Comparison of ENCODE assay signal across 25 cellular contexts in genomic region chr1:200281451-200281850, GRCh38.
"Had no signal": no experiment of that assay in that cellular context is flagged by ENCODE, and none has a peak within 500 bp of the region (broad histone marks: within the 10 kb centered on the region; RNA-seq: fewer than 3 reads in every experiment).

No MANE protein-coding gene starts in this region.

- H3K4me3 ChIP-seq: coronary artery, dorsolateral prefrontal cortex, esophagus muscularis mucosa, gastroesophageal sphincter, heart left ventricle, hepatocyte, lower lobe of right lung, mucosa of descending colon had no signal

- FAIRE-seq: colon, endothelial cell of umbilical vein, frontal cortex, kidney had no signal

- H3K9me3 ChIP-seq: esophagus muscularis mucosa, gastroesophageal sphincter, heart left ventricle, lower lobe of right lung, mucosa of descending colon had no signal

- H3K27ac ChIP-seq: coronary artery, dorsolateral prefrontal cortex, esophagus muscularis mucosa, foreskin keratinocyte, gastroesophageal sphincter, heart left ventricle, hepatocyte, lower lobe of right lung had no signal

- H3K36me3 ChIP-seq: esophagus muscularis mucosa, gastroesophageal sphincter, heart left ventricle, lower lobe of right lung had no signal

- DNase-seq: dermis blood vessel endothelial cell; dorsolateral prefrontal cortex; effector CD4-positive, alpha-beta T cell; effector memory CD4-positive, alpha-beta T cell; foreskin keratinocyte; heart left ventricle; hypothalamus; immature natural killer cell; islet precursor cell; kidney; kidney glomerular epithelial cell; left colon; left ventricle myocardium superior; lower lobe of right lung; mesenchymal stem cell; mucosa of descending colon; naive B cell had no signal

- H2AFZ ChIP-seq: hepatocyte had no signal

- H3K79me2 ChIP-seq: hepatocyte had no signal

- ATAC-seq: foreskin keratinocyte, gastroesophageal sphincter, heart left ventricle, left colon, left lobe of liver, left ventricle myocardium superior, lower lobe of right lung, mucosa of descending colon had no signal

- H3K4me1 ChIP-seq: esophagus muscularis mucosa, foreskin keratinocyte, gastroesophageal sphincter, heart left ventricle, lower lobe of right lung had no signal

- H3K4me2 ChIP-seq: hepatocyte had no signal

- H3K27me3 ChIP-seq: dorsolateral prefrontal cortex, esophagus muscularis mucosa, foreskin keratinocyte, gastroesophageal sphincter, heart left ventricle, hepatocyte had no signal
